In the genomic region with DNA sequence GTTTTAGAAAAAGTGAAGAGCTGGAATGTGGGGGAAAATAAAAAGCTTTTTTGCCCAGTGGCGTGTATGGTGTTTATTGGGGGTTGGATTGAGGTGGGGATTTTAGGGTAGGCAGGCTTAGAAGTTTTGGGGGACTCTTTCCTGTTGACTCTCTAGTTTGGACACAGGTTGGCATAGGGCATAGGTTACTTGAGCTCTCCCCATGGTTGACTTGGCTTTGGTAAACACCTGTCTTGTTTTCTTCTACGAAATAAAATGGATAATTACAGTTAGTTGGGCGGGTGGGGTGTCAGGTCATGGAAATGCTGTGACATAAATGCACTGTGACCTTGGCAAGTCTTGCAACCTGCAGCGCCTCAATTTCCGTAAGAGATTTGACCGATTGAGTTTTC, we compare ENCODE assay signal across 1 cellular context.
TF ChIP-seq lines count a peak whose summit lies in the region.

No MANE protein-coding gene starts in this region.

TF ChIP-seq in GM12878, 131 proteins besides CTCF, POLR2A, EP300 and RAD21:
- no peak for TF ChIP-seq MEF2A (IDR thresholded peaks at IDR 0.05; ENCODE audit: insufficient read depth, low read depth, low read length)
- no peak for TF ChIP-seq PML (IDR thresholded peaks at IDR 0.05; ENCODE audit: low read length)
- TF ChIP-seq, protein P1, sequence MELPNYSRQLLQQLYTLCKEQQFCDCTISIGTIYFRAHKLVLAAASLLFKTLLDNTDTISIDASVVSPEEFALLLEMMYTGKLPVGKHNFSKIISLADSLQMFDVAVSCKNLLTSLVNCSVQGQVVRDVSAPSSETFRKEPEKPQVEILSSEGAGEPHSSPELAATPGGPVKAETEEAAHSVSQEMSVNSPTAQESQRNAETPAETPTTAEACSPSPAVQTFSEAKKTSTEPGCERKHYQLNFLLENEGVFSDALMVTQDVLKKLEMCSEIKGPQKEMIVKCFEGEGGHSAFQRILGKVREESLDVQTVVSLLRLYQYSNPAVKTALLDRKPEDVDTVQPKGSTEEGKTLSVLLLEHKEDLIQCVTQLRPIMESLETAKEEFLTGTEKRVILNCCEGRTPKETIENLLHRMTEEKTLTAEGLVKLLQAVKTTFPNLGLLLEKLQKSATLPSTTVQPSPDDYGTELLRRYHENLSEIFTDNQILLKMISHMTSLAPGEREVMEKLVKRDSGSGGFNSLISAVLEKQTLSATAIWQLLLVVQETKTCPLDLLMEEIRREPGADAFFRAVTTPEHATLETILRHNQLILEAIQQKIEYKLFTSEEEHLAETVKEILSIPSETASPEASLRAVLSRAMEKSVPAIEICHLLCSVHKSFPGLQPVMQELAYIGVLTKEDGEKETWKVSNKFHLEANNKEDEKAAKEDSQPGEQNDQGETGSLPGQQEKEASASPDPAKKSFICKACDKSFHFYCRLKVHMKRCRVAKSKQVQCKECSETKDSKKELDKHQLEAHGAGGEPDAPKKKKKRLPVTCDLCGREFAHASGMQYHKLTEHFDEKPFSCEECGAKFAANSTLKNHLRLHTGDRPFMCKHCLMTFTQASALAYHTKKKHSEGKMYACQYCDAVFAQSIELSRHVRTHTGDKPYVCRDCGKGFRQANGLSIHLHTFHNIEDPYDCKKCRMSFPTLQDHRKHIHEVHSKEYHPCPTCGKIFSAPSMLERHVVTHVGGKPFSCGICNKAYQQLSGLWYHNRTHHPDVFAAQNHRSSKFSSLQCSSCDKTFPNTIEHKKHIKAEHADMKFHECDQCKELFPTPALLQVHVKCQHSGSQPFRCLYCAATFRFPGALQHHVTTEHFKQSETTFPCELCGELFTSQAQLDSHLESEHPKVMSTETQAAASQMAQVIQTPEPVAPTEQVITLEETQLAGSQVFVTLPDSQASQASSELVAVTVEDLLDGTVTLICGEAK (IDR thresholded peaks at IDR 0.05; ENCODE audit: borderline replicate concordance) = 0 out of 2 replicates have a peak, but pooled peaks have one; percentile 14
- no peak for TF ChIP-seq TARDBP (IDR thresholded peaks at IDR 0.05; ENCODE audit: borderline replicate concordance)
- TF ChIP-seq IKZF2 (IDR thresholded peaks at IDR 0.05) = 0 out of 4 replicates have a peak, but pooled peaks of 1 of the 2 experiments have one; percentile 7
